ENCODE assay signal across 29 cellular contexts in the genomic region with DNA sequence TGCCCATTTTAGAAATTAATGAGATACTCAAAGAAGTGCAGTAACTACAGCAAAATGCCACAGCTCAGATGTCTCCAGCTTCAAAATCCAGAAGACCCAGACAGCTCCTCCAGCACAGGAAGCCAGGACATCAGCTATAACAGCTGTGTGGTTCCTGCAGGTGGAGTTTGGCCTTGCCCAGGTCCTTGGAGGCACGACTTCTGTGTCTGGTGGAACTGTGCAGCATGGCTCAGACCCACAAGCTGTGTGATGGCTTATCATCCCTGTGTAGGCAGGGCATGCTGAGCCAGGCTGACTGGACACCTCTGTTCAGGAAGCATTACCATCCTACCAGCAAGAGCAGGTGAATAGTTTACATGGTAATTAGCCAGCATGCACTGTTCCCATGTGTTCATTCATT. TPM values are rescaled to one million over a fixed set of nuclear protein-coding genes. Genes with fewer than 3 reads are reported as not detected.
"Had no signal": no experiment of that assay in that cellular context is flagged by ENCODE, and none has a peak within 500 bp of the region (broad histone marks: within the 10 kb centered on the region; RNA-seq: fewer than 3 reads in every experiment).

No MANE protein-coding gene starts in this region.

- H3K36me3 ChIP-seq: brain microvascular endothelial cell, heart right ventricle, left lung, lower lobe of right lung, right lobe of liver, transverse colon, WERI-Rb-1 had no signal

- DNase-seq: activated CD4-positive, alpha-beta memory T cell treated with anti-CD3 and anti-CD28 coated beads for 36 hours; activated CD4-positive, alpha-beta T cell treated with anti-CD3 and anti-CD28 coated beads, Interleukin-2, amount 10 ng/mL, durations not matched to agents 24 days and 14 days; activated CD4-positive, CD25-positive, alpha-beta regulatory T cell treated with anti-CD3 and anti-CD28 coated beads, Interleukin-2, amount 50 U/mL, for 72 hours; activated CD8-positive, alpha-beta memory T cell treated with anti-CD3 and anti-CD28 coated beads, Interleukin-2, amount 50 U/mL, for 4 hours; activated effector memory CD4-positive, alpha-beta T cell treated with anti-CD3 and anti-CD28 coated beads, Interleukin-2, amount 50 U/mL, for 16 hours; activated naive CD4-positive, alpha-beta T cell treated with anti-CD3 and anti-CD28 coated beads for 36 hours; activated naive CD8-positive, alpha-beta T cell treated with anti-CD3 and anti-CD28 coated beads, Interleukin-2, amount 10 ng/mL, durations not matched to agents 7 days and 5 days; activated T-cell treated with anti-CD3 and anti-CD28 coated beads, Interleukin-2, amount 50 U/mL, for 1 hour; brain microvascular endothelial cell; caudate nucleus; cortex of kidney; foreskin keratinocyte; heart right ventricle; left lung; lower lobe of right lung; mesendoderm; natural killer cell; right lobe of liver; stimulated activated CD4-positive, alpha-beta T cell treated with anti-CD3 and anti-CD28 coated beads, Interleukin-12 subunit alpha, Interleukin-12 subunit beta, amount 100 ng/mL, for 4 hours; stimulated activated CD4-positive, alpha-beta T cell treated with anti-CD3 and anti-CD28 coated beads, Interleukin-4, amount 100 ng/mL, for 1 hour; stimulated activated naive CD8-positive, alpha-beta T cell treated with anti-CD3 and anti-CD28 coated beads, Interleukin-15, Interleukin-2, amounts not matched to agents 100 U/mL and 50 U/mL, for 24 hours; T1000; testis; transverse colon; WERI-Rb-1 had no signal

- H3K9me3 ChIP-seq: heart right ventricle, left lung, lower lobe of right lung, right lobe of liver, testis, transverse colon had no signal

- H3K4me1 ChIP-seq: foreskin keratinocyte, right lobe of liver, testis had no signal

- H3K4me3 ChIP-seq: heart right ventricle, left lung, lower lobe of right lung, right lobe of liver, testis, transverse colon had no signal

- H3K27me3 ChIP-seq: brain microvascular endothelial cell, foreskin keratinocyte, heart right ventricle, left lung, right lobe of liver, testis, transverse colon had no signal

- FAIRE-seq: astrocyte, endothelial cell of umbilical vein had no signal

- ATAC-seq: esophagus mucosa; foreskin keratinocyte; heart right ventricle; left lung; lower lobe of right lung; natural killer cell; right lobe of liver; stimulated activated naive CD8-positive, alpha-beta T cell treated with anti-CD3 and anti-CD28 coated beads, Interleukin-15, Interleukin-2, amounts not matched to agents 100 U/mL and 50 U/mL, for 24 hours had no signal

- H3K27ac ChIP-seq: brain microvascular endothelial cell, foreskin keratinocyte, left lung, lower lobe of right lung, right lobe of liver, testis, transverse colon, WERI-Rb-1 had no signal

RNA-seq across cellular contexts. Expression of gene CD93, which starts 26.5 kb away (rescaled TPM):
- total RNA-seq: foreskin keratinocyte, osteoblast had no signal
- polyA plus RNA-seq: foreskin keratinocyte had no signal
